Comparison of ENCODE assay signal across 1 cellular context in genomic region chr3:30614943-30615342, GRCh38.
TF ChIP-seq lines count a peak whose summit lies in the region.

No MANE protein-coding gene starts in this region.

TF ChIP-seq in HepG2, 621 proteins besides CTCF, POLR2A, EP300 and RAD21:
- TF ChIP-seq POLR2AphosphoS5 (IDR thresholded peaks at IDR 0.05; ENCODE audit: low read depth, low read length) (0 out of 2 replicates have a peak, but pooled peaks have one; percentile 3), CBX5 (CRISPR knock-in tag; IDR thresholded peaks at IDR 0.05; ENCODE audit: borderline replicate concordance) (no peak), RBM22 (optimal IDR thresholded peaks at IDR 0.05; ENCODE audit: low read length) (peak; percentile 96), MIXL1 (CRISPR knock-in tag; IDR thresholded peaks at IDR 0.05) (no peak), ZZZ3 (CRISPR knock-in tag; IDR thresholded peaks at IDR 0.05; ENCODE audit: borderline replicate concordance) (no peak), ZNF562 (CRISPR knock-in tag; IDR thresholded peaks at IDR 0.05; ENCODE audit: borderline replicate concordance) (no peak), RBFOX2 (IDR thresholded peaks at IDR 0.05; ENCODE audit: low read depth, low read length) (peak; percentile 45; the same call in 1 of the 2 replicates)
